8 cellular contexts compared by ENCODE assay signal in the genomic region with DNA sequence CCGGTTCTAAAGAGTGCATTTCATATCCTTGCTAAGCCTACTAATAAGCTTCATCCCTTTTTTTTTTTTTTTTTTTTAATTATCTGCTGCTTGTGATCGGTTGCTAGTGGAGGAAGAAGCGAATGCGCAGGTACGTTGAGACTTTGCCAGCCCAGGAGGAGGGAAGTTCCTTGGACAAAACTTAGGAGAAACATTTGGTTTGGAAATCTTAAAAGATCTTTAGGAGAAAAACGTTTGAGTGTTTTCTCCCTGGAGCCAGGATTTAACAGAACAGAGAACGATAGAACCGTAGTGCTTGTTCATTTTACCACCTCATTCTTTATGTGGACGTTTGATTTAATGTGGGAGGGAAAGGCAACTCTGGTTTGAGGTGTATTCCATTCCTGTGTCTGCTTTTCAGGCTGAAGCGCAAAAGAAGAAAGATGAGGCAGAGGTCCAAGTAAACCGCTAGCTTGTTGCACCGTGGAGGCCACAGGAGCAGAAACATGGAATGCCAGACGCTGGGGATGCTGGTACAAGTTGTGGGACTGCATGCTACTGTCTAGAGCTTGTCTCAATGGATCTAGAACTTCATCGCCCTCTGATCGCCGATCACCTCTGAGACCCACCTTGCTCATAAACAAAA. TPM values are rescaled to one million over a fixed set of nuclear protein-coding genes. Genes with fewer than 3 reads are reported as not detected.
A peak's percentile ranks its signal among the peaks of the same experiment; 100 is the strongest.
DNase-seq lines count a peak whose midpoint lies in the region; ATAC-seq and TF ChIP-seq lines count a peak whose summit lies in the region.
"Not testable (repeated sequence)": the region's sequence is repeated elsewhere in the genome, so short reads cannot be mapped to it uniquely, and the experiment has no call there.

No MANE protein-coding gene starts in this region.

- H3K27me3 Mint-ChIP-seq in activated naive CD4-positive, alpha-beta T cell treated with anti-CD3 and anti-CD28 coated beads for 36 hours (ENCODE audit: low read depth); natural killer cell (ENCODE audit: low read depth in 2 of 2); stimulated activated naive CD8-positive, alpha-beta T cell treated with anti-CD3 and anti-CD28 coated beads, Interleukin-15, Interleukin-2, amounts not matched to agents 100 ng/mL and 50 ng/mL, for 24 hours: not testable (repeated sequence)

- not testable (repeated sequence) for H3K9me3 Mint-ChIP-seq in activated naive CD4-positive, alpha-beta T cell treated with anti-CD3 and anti-CD28 coated beads for 36 hours; natural killer cell; stimulated activated naive CD8-positive, alpha-beta T cell treated with anti-CD3 and anti-CD28 coated beads, Interleukin-15, Interleukin-2, amounts not matched to agents 100 ng/mL and 50 ng/mL, for 24 hours

- not testable (repeated sequence) for H3K27me3 ChIP-seq in HUES6 (ENCODE audit: control insufficient read depth, insufficient read depth, low read length); duodenal mucosa (ENCODE audit: control insufficient read depth in 1 of 2, insufficient read depth in 2 of 2, low read length in 2 of 2); iPS-15b (ENCODE audit: control insufficient read depth, insufficient read depth, low read length)

- ATAC-seq in natural killer cell, result not testable (repeated sequence)

- H3K4me3 ChIP-seq in HUES6 (ENCODE audit: low read depth, low read length) (peak overlapping the region; percentile 82), duodenal mucosa (ENCODE audit: low read depth in 1 of 2, low read length in 2 of 2) (peak overlapping the region; percentile 90 to 91), iPS-15b (ENCODE audit: low read depth, low read length) (peak overlapping the region; percentile 95)

- intact Hi-C loops in activated naive CD4-positive, alpha-beta T cell treated with anti-CD3 and anti-CD28 coated beads for 36 hours (cut with micrococcal nuclease), result loop anchor here (5.0 to 10.0 kb wide), 2 partner anchors 520 to 1132 kb away; a partner anchor contains a TSS
- intact Hi-C loops in natural killer cell (cut with micrococcal nuclease), result loop anchor here (5.0 kb wide), 1 partner anchor 75 kb away; a partner anchor contains a TSS

- H3K27ac ChIP-seq in C4-2B (peak overlapping the region; percentile 96), HUES6 (ENCODE audit: low read depth, low read length) (peak overlapping the region; percentile 75), RWPE1 (peak overlapping the region; percentile 92), duodenal mucosa (ENCODE audit: low read depth, low read length) (peak overlapping the region; percentile 91)

- POLR2A ChIA-PET in RWPE1 (lab: Yijun Ruan, JAX; ENCODE audit: low non-redundant PET), result interaction anchor here (0.5 to 2.1 kb wide), 2 partner anchors 13 to 70 kb away, joined by 3 to 10 read pairs; a partner anchor contains a TSS

- DNase-seq in RWPE1 (ENCODE audit: low spot score); activated naive CD4-positive, alpha-beta T cell treated with anti-CD3 and anti-CD28 coated beads for 36 hours; natural killer cell: not testable (repeated sequence)

- H3K4me1 Mint-ChIP-seq in activated naive CD4-positive, alpha-beta T cell treated with anti-CD3 and anti-CD28 coated beads for 36 hours (ENCODE audit: low read depth), result peaks cover 23% of the 10 kb centered on the region
- peaks cover 33% of the 10 kb centered on the region in 2 donors for H3K4me1 Mint-ChIP-seq in natural killer cell
- peaks cover 40% of the 10 kb centered on the region for H3K4me1 Mint-ChIP-seq in stimulated activated naive CD8-positive, alpha-beta T cell treated with anti-CD3 and anti-CD28 coated beads, Interleukin-15, Interleukin-2, amounts not matched to agents 100 ng/mL and 50 ng/mL, for 24 hours (ENCODE audit: low read depth)

- TF ChIP-seq CTCF in C4-2B (conservative IDR thresholded peaks at IDR 0.05); RWPE1 (conservative IDR thresholded peaks at IDR 0.05; ENCODE audit: low read depth); natural killer cell (IDR thresholded peaks at IDR 0.05): not testable (repeated sequence)

- H3K9me3 ChIP-seq in HUES6 (ENCODE audit: control insufficient read depth, insufficient read depth, low read depth, low read length); duodenal mucosa (ENCODE audit: control insufficient read depth in 1 of 2, low read length in 2 of 2); iPS-15b (ENCODE audit: control insufficient read depth, insufficient read depth, low read length): not testable (repeated sequence)

- peak overlapping the region; percentile 99 for H3K27ac Mint-ChIP-seq in activated naive CD4-positive, alpha-beta T cell treated with anti-CD3 and anti-CD28 coated beads for 36 hours
- peak overlapping the region; percentile 95 to 99 for H3K27ac Mint-ChIP-seq in natural killer cell
- H3K27ac Mint-ChIP-seq in stimulated activated naive CD8-positive, alpha-beta T cell treated with anti-CD3 and anti-CD28 coated beads, Interleukin-15, Interleukin-2, amounts not matched to agents 100 ng/mL and 50 ng/mL, for 24 hours, result peak overlapping the region; percentile 99

- peak overlapping the region; percentile 97 for H3K4me3 Mint-ChIP-seq in activated naive CD4-positive, alpha-beta T cell treated with anti-CD3 and anti-CD28 coated beads for 36 hours
- peak overlapping the region; percentile 98 for H3K4me3 Mint-ChIP-seq in natural killer cell
- H3K4me3 Mint-ChIP-seq in stimulated activated naive CD8-positive, alpha-beta T cell treated with anti-CD3 and anti-CD28 coated beads, Interleukin-15, Interleukin-2, amounts not matched to agents 100 ng/mL and 50 ng/mL, for 24 hours, result peak overlapping the region; percentile 97

- CTCF ChIA-PET in RWPE1 (lab: Yijun Ruan, JAX), result interaction anchor here (0.7 to 5.3 kb wide), 2 partner anchors 72 to 377 kb away, joined by 4 to 36 read pairs; a partner anchor contains a TSS
- CTCF ChIA-PET in activated naive CD4-positive, alpha-beta T cell treated with anti-CD3 and anti-CD28 coated beads for 36 hours (lab: Charles Lee), result interaction anchor here (0.6 to 3.7 kb wide), 12 partner anchors 9 to 380 kb away, joined by 3 to 30 read pairs (median 6); a partner anchor contains a TSS

- H3K9ac ChIP-seq in HUES6 (ENCODE audit: low read length) (peak overlapping the region; percentile 95), duodenal mucosa (ENCODE audit: low read depth in 1 of 2, low read length in 2 of 2) (peak overlapping the region; percentile 89 to 92), iPS-15b (ENCODE audit: low read depth, low read length) (peak overlapping the region; percentile 95)

- H3K36me3 ChIP-seq in HUES6 (ENCODE audit: control insufficient read depth, insufficient read depth, low read length) (peaks cover 46% of the 10 kb centered on the region), duodenal mucosa (ENCODE audit: control insufficient read depth in 1 of 2, insufficient read depth in 2 of 2, low read length in 2 of 2) (peaks cover 8 to 44% of the 10 kb centered on the region in 2 donors), iPS-15b (ENCODE audit: control insufficient read depth, insufficient read depth, low read length) (peaks cover 12% of the 10 kb centered on the region)

- H3K4me1 ChIP-seq in HUES6 (ENCODE audit: control insufficient read depth, insufficient read depth, low read length) (peaks cover 12% of the 10 kb centered on the region), duodenal mucosa (ENCODE audit: control insufficient read depth in 1 of 2, insufficient read depth in 2 of 2, low read length in 2 of 2) (peaks cover 19 to 20% of the 10 kb centered on the region in 2 donors)
- not testable (repeated sequence) for H3K4me1 ChIP-seq in iPS-15b (ENCODE audit: control insufficient read depth, insufficient read depth, low read length)

- peaks cover 37% of the 10 kb centered on the region for H3K36me3 Mint-ChIP-seq in activated naive CD4-positive, alpha-beta T cell treated with anti-CD3 and anti-CD28 coated beads for 36 hours (ENCODE audit: low read depth)
- H3K36me3 Mint-ChIP-seq in natural killer cell, result peaks cover 11% of the 10 kb centered on the region
- H3K36me3 Mint-ChIP-seq in stimulated activated naive CD8-positive, alpha-beta T cell treated with anti-CD3 and anti-CD28 coated beads, Interleukin-15, Interleukin-2, amounts not matched to agents 100 ng/mL and 50 ng/mL, for 24 hours (ENCODE audit: low read depth), result peaks cover 63% of the 10 kb centered on the region

RNA-seq across cellular contexts. Expression of a gene that starts 0.8 kb away (rescaled TPM):
- 1,000 to 10,000 TPM; 5,971 to 6,299 TPM for total RNA-seq in activated naive CD4-positive, alpha-beta T cell treated with anti-CD3 and anti-CD28 coated beads for 36 hours
- 1,000 to 10,000 TPM; 2,342 to 3,083 (median 3,009) TPM for total RNA-seq in natural killer cell

RNA-seq across cellular contexts. Expression of a gene that starts 0.9 kb away (rescaled TPM):
- 1 to 10 TPM; 6.4 to 6.6 TPM for total RNA-seq in activated naive CD4-positive, alpha-beta T cell treated with anti-CD3 and anti-CD28 coated beads for 36 hours
- total RNA-seq in natural killer cell, result 10 to 100 TPM; 12.0 to 24.3 (median 16.2) TPM

RNA-seq across cellular contexts. Expression of a gene that starts 10.9 kb away (rescaled TPM):
- 10 to 100 TPM; 87.4 to 88.9 TPM for total RNA-seq in activated naive CD4-positive, alpha-beta T cell treated with anti-CD3 and anti-CD28 coated beads for 36 hours
- 100 to 1,000 TPM; 198 to 215 (median 199) TPM for total RNA-seq in natural killer cell

RNA-seq across cellular contexts. Expression of a gene that starts 12.8 kb away (rescaled TPM):
- total RNA-seq in activated naive CD4-positive, alpha-beta T cell treated with anti-CD3 and anti-CD28 coated beads for 36 hours, result 100 to 1,000 TPM; 398 to 411 TPM
- 10 to 100 TPM; 78.5 to 86.4 (median 79.7) TPM for total RNA-seq in natural killer cell

RNA-seq across cellular contexts. Expression of a gene that starts 35.2 kb away (rescaled TPM):
- total RNA-seq in activated naive CD4-positive, alpha-beta T cell treated with anti-CD3 and anti-CD28 coated beads for 36 hours, result 10 to 100 TPM; 49.2 to 57.5 TPM
- 1 to 10 TPM; 6.7 to 8.9 (median 7.4) TPM for total RNA-seq in natural killer cell
